In the genomic region with DNA sequence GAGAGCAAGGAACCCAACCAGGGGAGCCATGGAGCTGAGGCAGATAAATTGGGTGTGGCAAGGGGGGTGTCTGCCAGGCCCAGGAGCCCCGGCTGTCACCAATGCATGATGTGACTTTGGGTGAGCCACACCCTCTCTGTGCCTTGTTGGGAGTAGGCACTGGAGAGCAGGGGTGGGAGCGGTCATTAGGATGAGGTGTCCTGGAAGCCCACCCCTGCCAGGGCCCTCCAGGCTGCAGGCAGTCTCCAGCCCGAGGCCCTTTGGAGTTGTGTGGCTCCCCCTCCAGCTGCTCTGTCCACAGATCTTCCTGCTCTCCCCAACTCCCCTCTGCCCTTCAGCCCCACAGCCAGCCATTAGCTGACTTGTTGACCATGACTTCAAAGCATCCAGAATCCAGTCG, we compare ENCODE assay signal across 24 cellular contexts. TPM values are rescaled to one million over a fixed set of nuclear protein-coding genes. Genes with fewer than 3 reads are reported as not detected.
"Had no signal": no experiment of that assay in that cellular context is flagged by ENCODE, and none has a peak within 500 bp of the region (broad histone marks: within the 10 kb centered on the region; RNA-seq: fewer than 3 reads in every experiment).

No MANE protein-coding gene starts in this region.

- FAIRE-seq: endometrium, islet of Langerhans, pancreas, TTC549 had no signal

- H3K27me3 ChIP-seq: neutrophil, pancreas, right atrium auricular region, stomach, suprapubic skin, transverse colon had no signal

- DNase-seq: activated CD4-positive, alpha-beta T cell treated with anti-CD3 and anti-CD28 coated beads, Interleukin-2, amount 50 U/mL, for 48 hours; activated effector memory CD4-positive, alpha-beta T cell treated with anti-CD3 and anti-CD28 coated beads, Interleukin-2, amount 50 U/mL, for 16 hours; activated T-cell treated with anti-CD3 and anti-CD28 coated beads, Interleukin-2, amount 50 U/mL, for 48 hours; amygdala; cerebellar nuclear complex; left cardiac atrium; pancreas; psoas muscle; stimulated activated CD4-positive, alpha-beta T cell treated with anti-CD3 and anti-CD28 coated beads, Interleukin-1b, Interleukin-23, amount 100 ng/mL, for 48 hours; stomach; T-helper 1 cell; transverse colon had no signal

- H3K4me3 ChIP-seq: heart left ventricle, pancreas, psoas muscle, right atrium auricular region, stomach, suprapubic skin, transverse colon had no signal

- H3K27me3 Mint-ChIP-seq: activated naive CD8-positive, alpha-beta T cell; stimulated activated memory B cell treated with anti-CD40 and anti-IgM and Interleukin-4, amounts not matched to agents 10 μg/mL and 1 μg/mL and 100 μg/mL, for 72 hours had no signal

- H3K9me3 ChIP-seq: heart left ventricle, neutrophil, pancreas, psoas muscle, right atrium auricular region, stomach, suprapubic skin, transverse colon had no signal

- H3K4me1 ChIP-seq: pancreas, psoas muscle had no signal

- H3K27ac ChIP-seq: heart left ventricle, neutrophil, pancreas, psoas muscle, right atrium auricular region, stomach, suprapubic skin, transverse colon had no signal

- H3K36me3 ChIP-seq: pancreas, transverse colon had no signal

- ATAC-seq: heart left ventricle; left cardiac atrium; pancreas; psoas muscle; stimulated activated memory B cell treated with anti-CD40 and anti-IgM and Interleukin-4, amounts not matched to agents 10 μg/mL and 1 μg/mL and 100 μg/mL, for 72 hours had no signal

- H3K4me3 Mint-ChIP-seq: activated naive CD8-positive, alpha-beta T cell; nephron; stimulated activated memory B cell treated with anti-CD40 and anti-IgM and Interleukin-4, amounts not matched to agents 10 μg/mL and 1 μg/mL and 100 μg/mL, for 72 hours had no signal

- H3K9me3 Mint-ChIP-seq: nephron; stimulated activated memory B cell treated with anti-CD40 and anti-IgM and Interleukin-4, amounts not matched to agents 10 μg/mL and 1 μg/mL and 100 μg/mL, for 72 hours had no signal

- H3K27ac Mint-ChIP-seq: activated naive CD8-positive, alpha-beta T cell; nephron; stimulated activated memory B cell treated with anti-CD40 and anti-IgM and Interleukin-4, amounts not matched to agents 10 μg/mL and 1 μg/mL and 100 μg/mL, for 72 hours had no signal

RNA-seq across cellular contexts. Expression of a gene that starts 56.7 kb away (rescaled TPM):
- total RNA-seq: activated CD8-positive, alpha-beta memory T cell treated with anti-CD3 and anti-CD28 coated beads for 36 hours; fibroblast of villous mesenchyme; right atrium auricular region had no signal
